ENCODE assay signal across 10 cellular contexts in the genomic region with DNA sequence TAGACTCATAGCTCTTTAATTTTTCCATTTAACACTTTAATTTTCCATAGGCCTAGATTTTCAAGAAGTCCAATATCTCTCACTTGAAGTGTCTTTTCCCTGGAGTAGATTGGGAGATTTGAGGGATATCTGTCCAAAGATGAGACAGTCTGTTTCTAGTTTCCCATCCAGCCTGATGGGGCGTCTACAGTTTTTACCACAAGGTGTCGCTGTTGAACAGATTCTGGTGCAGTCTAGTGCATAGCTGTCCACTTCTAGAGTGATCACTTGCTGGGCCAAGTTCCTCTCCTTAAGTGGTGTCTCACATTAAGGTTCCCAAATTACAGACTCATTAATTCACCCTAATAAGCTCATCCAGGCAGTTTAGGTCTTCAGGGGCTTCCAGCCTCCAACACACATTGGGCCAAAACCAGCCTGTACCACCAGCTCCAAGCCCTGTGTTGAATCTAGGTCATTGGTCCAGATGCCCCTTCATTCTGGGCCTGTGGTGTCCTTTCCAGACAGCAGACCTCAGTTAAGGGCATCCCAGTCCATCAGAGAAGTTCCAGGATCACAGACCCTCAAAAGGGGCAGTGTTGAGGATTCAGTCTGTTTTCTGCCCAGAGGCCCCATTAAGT. TPM values are rescaled to one million over a fixed set of nuclear protein-coding genes. Genes with fewer than 3 reads are reported as not detected.
DNase-seq lines count a peak whose midpoint lies in the region; ATAC-seq, FAIRE-seq and TF ChIP-seq lines count a peak whose summit lies in the region.
"Had no signal": no experiment of that assay in that cellular context is flagged by ENCODE, and none has a peak within 500 bp of the region (broad histone marks: within the 10 kb centered on the region; RNA-seq: fewer than 3 reads in every experiment).

No MANE protein-coding gene starts in this region.

- ATAC-seq in left cardiac atrium = no peak

- intact Hi-C loops in left cardiac atrium (cut with DNase I) = no loop called here

- H3K4me3 Mint-ChIP-seq in mesothelial cell of epicardium = no peak overlapping the region

- TF ChIP-seq CTCF in cardiac muscle cell (IDR thresholded peaks at IDR 0.05; ENCODE audit: low read depth, low read length) (peak; percentile 61), mesothelial cell of epicardium (IDR thresholded peaks at IDR 0.05; ENCODE audit: unreplicated experiment) (peak; percentile 45)

- no peak overlapping the region for H3K9ac ChIP-seq in adipocyte (ENCODE audit: low read length)

- H3K4me1 Mint-ChIP-seq in mesothelial cell of epicardium = peaks cover 14% of the 10 kb centered on the region

- H3K36me3 ChIP-seq in cardiac muscle cell = no peaks in the 10 kb centered on the region
- H3K36me3 ChIP-seq in adipocyte (ENCODE audit: control insufficient read depth, insufficient read depth, low read length, severe bottlenecking) = no peaks in the 10 kb centered on the region

- no peak overlapping the region for H3K27ac ChIP-seq in cardiac muscle cell

- peak in 1 of 2 donors; percentile 41 for DNase-seq in cardiac muscle cell (ENCODE audit: low read depth in 1 of 2, low spot score in 1 of 2)
- no peak for DNase-seq in left cardiac atrium
- DNase-seq in RCC 7860 (ENCODE audit: low spot score) = peak; percentile 14
- DNase-seq in adipocyte (ENCODE audit: low read depth) = peak; percentile 12
- DNase-seq in mesothelial cell of epicardium (ENCODE audit: low spot score in 2 of 2, unreplicated experiment in 2 of 2) = no peak
- DNase-seq in putamen (ENCODE audit: low spot score) = no peak
- DNase-seq in NK-92 treated with Interleukin-12 subunit alpha and Interleukin-12 subunit beta, amount 100 ng/mL, for 24 hours (lab: John Stamatoyannopoulos, UW) = no peak
- DNase-seq in H4 (ENCODE audit: low spot score) = no peak

- H3K27ac Mint-ChIP-seq in mesothelial cell of epicardium = no peak overlapping the region

- H3K36me3 Mint-ChIP-seq in mesothelial cell of epicardium = peaks cover 11% of the 10 kb centered on the region

- no peaks in the 10 kb centered on the region for H3K27me3 ChIP-seq in cardiac muscle cell
- peaks cover 14% of the 10 kb centered on the region for H3K27me3 ChIP-seq in adipocyte (replicated peaks; ENCODE audit: control insufficient read depth, insufficient read depth, low read length)

- peaks cover 16% of the 10 kb centered on the region for H3K9me3 Mint-ChIP-seq in mesothelial cell of epicardium

- peaks cover 4% of the 10 kb centered on the region for H3K4me1 ChIP-seq in cardiac muscle cell (ENCODE audit: low read depth)
- H3K4me1 ChIP-seq in adipocyte (ENCODE audit: control insufficient read depth, insufficient read depth, low read length) = no peaks in the 10 kb centered on the region

- H3K4me3 ChIP-seq in cardiac muscle cell = no peak overlapping the region
- no peak overlapping the region for H3K4me3 ChIP-seq in adipocyte (ENCODE audit: low read length)

- no peak for FAIRE-seq in RCC 7860 (lab: Jason Lieb, UNC)
- FAIRE-seq: endometrium had no signal

- H3K9me3 ChIP-seq in cardiac muscle cell (ENCODE audit: low read depth) (no peaks in the 10 kb centered on the region), adipocyte (ENCODE audit: control insufficient read depth, low read length) (peaks cover 28% of the 10 kb centered on the region)

- H3K27me3 Mint-ChIP-seq in mesothelial cell of epicardium (ENCODE audit: low read depth) = no peaks in the 10 kb centered on the region

RNA-seq across cellular contexts. Expression of a gene that starts 9.4 kb away (rescaled TPM):
- total RNA-seq in cardiac muscle cell (not detected in 2 replicates), left cardiac atrium (1 to 10 TPM; 1.2 to 2.0 TPM), mesothelial cell of epicardium (not detected in 3 replicates)
- polyA plus RNA-seq in cardiac muscle cell = not detected in 2 replicates
- total RNA-seq in H4 (2014; rRNA removed; shearing (Covaris generic)) = not detected in 2 replicates
- total RNA-seq: temporal lobe had no signal

RNA-seq across cellular contexts. Expression of a gene that starts 21.7 kb away (rescaled TPM):
- total RNA-seq in cardiac muscle cell = 0.18 TPM in 1 of 2 replicates, not detected in the other
- 0.05 TPM in 1 of 2 replicates, not detected in the other for polyA plus RNA-seq in cardiac muscle cell
- 1 to 10 TPM; 1.3 to 1.4 TPM for total RNA-seq in left cardiac atrium
- total RNA-seq in mesothelial cell of epicardium = 0.52 to 0.63 TPM (median 0.58 TPM) in 3 replicates
- not detected in 2 replicates for total RNA-seq in H4 (2014; rRNA removed; shearing (Covaris generic))

Comparison
In these comparisons a context has a peak if more than half of its experiments do, and no peak if none do; other contexts are left out.
1. DNase-seq: peak in RCC 7860 (single experiment) and adipocyte (single experiment); none in left cardiac atrium (single experiment), mesothelial cell of epicardium (0 of 2), putamen (single experiment), NK-92 treated with Interleukin-12 subunit alpha and Interleukin-12 subunit beta, amount 100 ng/mL, for 24 hours (single experiment) and H4 (single experiment).